11 cellular contexts compared by ENCODE assay signal in the genomic region with DNA sequence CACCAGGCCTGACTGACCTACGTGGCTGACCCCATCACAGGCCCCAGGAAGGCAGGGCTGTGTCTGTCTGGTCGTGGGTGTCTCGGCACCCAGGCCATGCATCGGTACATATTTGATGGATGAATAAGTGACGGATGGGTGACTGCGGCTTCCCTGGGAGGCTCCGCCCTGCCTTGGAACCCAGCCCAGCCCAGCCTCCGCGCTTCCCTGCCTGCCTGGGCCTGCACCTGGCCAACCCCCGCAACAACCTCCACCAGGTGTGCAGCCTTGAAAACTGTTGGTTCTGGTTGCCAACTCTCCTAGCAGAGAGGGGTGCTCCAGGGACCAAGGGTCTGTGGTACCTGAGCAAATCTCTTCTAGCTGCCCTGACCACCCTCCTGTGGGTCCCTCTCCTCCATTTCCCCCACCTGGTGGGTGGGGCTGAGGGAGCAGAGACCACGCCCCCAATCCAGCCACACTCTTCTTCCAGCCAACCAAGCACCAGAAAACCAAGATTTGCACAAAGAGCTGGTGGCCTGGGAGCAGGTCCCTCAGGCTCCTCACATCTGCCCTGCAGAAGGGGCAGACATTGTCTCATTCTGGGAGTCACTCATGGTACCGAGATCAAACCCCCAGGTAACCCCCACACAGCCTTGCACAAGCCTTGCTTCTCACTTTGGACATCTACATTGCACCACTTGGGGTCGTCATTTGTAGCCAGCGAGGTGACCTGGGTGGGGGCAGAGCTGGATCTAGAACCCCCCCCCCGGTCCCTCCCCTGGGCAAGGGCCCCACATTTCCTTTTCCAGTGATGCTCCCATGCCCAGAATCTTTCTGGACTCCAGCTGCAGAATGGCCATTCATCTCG.
A peak's percentile ranks its signal among the peaks of the same experiment; 100 is the strongest.
DNase-seq lines count a peak whose midpoint lies in the region; ATAC-seq lines count a peak whose summit lies in the region.
"Had no signal": no experiment of that assay in that cellular context is flagged by ENCODE, and none has a peak within 500 bp of the region (broad histone marks: within the 10 kb centered on the region; RNA-seq: fewer than 3 reads in every experiment).

No MANE protein-coding gene starts in this region.

- no peaks in the 10 kb centered on the region for H3F3A ChIP-seq in GM23248 (ENCODE audit: insufficient read depth)

- H4K20me1 ChIP-seq in GM23248 (ENCODE audit: insufficient read depth), result no peaks in the 10 kb centered on the region

- no peak overlapping the region for H3K9ac ChIP-seq in GM23248

- intact Hi-C loops in sciatic nerve (cut with DNase I), result no loop called here

- in situ Hi-C loops in GM23248 (cut with MboI), result no loop called here

- H2AFZ ChIP-seq in GM23248, result no peak overlapping the region

- H3K4me2 ChIP-seq in GM23248 (ENCODE audit: unreplicated experiment), result no peak overlapping the region

- H3K36me3 ChIP-seq in GM23248 (ENCODE audit: low read depth), result no peaks in the 10 kb centered on the region
- H3K36me3 ChIP-seq: thoracic aorta had no signal

- H3K4me1 ChIP-seq in GM23248 (ENCODE audit: insufficient read depth), result 0 out of 2 replicates have a peak, but pooled peaks cover 8% of the 10 kb centered on the region

- H3K79me2 ChIP-seq in GM23248 (ENCODE audit: insufficient read depth), result no peaks in the 10 kb centered on the region

- H3K4me3 ChIP-seq in GM23248, result no peak overlapping the region
- H3K4me3 ChIP-seq: thoracic aorta had no signal

- ATAC-seq in sciatic nerve (no peak), HG02588 (IDR thresholded peaks at IDR 0.05; ENCODE audit: unreplicated experiment) (no peak), HG02870 (IDR thresholded peaks at IDR 0.05; ENCODE audit: unreplicated experiment) (no peak)

- H3K27ac ChIP-seq in GM23248, result no peak overlapping the region
- H3K27ac ChIP-seq: thoracic aorta had no signal

- H3K9me3 ChIP-seq in GM23248 (ENCODE audit: low read depth), result no peaks in the 10 kb centered on the region
- H3K9me3 ChIP-seq: thoracic aorta had no signal

- no peaks in the 10 kb centered on the region for H3K9me2 ChIP-seq in GM23248 (ENCODE audit: insufficient read depth)

- DNase-seq in GM23248 (peak; percentile 45), NCI-H2171 treated with DMSO at 0.1 percent for 48 hours (lab: John Stamatoyannopoulos, UW) (peak; percentile 96), ecto neural progenitor cell (ENCODE audit: low spot score) (peak; percentile 56), sciatic nerve (ENCODE audit: low spot score) (peak; percentile 58), pons (ENCODE audit: low spot score) (no peak), AG08396 (ENCODE audit: low spot score) (no peak)
- DNase-seq: nucleus accumbens, OCI-M1 had no signal

- H3K27me3 ChIP-seq in GM23248 (replicated peaks; ENCODE audit: insufficient read depth), result no peaks in the 10 kb centered on the region

- WGBS in GM23248 (ENCODE audit: low coverage in 1 of 2, low lambda C conversion rate in 2 of 2, missing lambda C conversion rate in 2 of 2), 2 experiments, result 25 to 32% methylated on average over 15 to 16 of the region's 16 CpGs

Comparison
In these comparisons a context has a peak if more than half of its experiments do, and no peak if none do; other contexts are left out.
1. DNase-seq: peak in GM23248 (single experiment), NCI-H2171 treated with DMSO at 0.1 percent for 48 hours (single experiment), ecto neural progenitor cell (single experiment) and sciatic nerve (single experiment); none in pons (single experiment) and AG08396 (single experiment).